ENCODE assay signal across 22 cellular contexts in genomic region chr5:53555160-53555559, GRCh38. TPM values are rescaled to one million over a fixed set of nuclear protein-coding genes. Genes with fewer than 3 reads are reported as not detected.
DNase-seq lines count a peak whose midpoint lies in the region; ATAC-seq, FAIRE-seq and TF ChIP-seq lines count a peak whose summit lies in the region.
"Had no signal": no experiment of that assay in that cellular context is flagged by ENCODE, and none has a peak within 500 bp of the region (broad histone marks: within the 10 kb centered on the region; RNA-seq: fewer than 3 reads in every experiment).

No MANE protein-coding gene starts in this region.

- no peak for TF ChIP-seq CTCF in WTC11 (IDR thresholded peaks at IDR 0.05)

- H3K4me3 ChIP-seq in ACC112 (ENCODE audit: low read depth, low read length) (no peak overlapping the region), neuron (ENCODE audit: low read length) (no peak overlapping the region)
- H3K4me3 ChIP-seq: A549, BLaER1 had no signal

- ATAC-seq in WTC11 (no peak), GM18498 (IDR thresholded peaks at IDR 0.05; ENCODE audit: unreplicated experiment) (no peak)
- ATAC-seq: A549; CD8-positive, alpha-beta T cell had no signal

- H3K4me3 Mint-ChIP-seq in WTC11 = no peak overlapping the region
- H3K4me3 Mint-ChIP-seq: CD4-positive, alpha-beta T cell; CD8-positive, alpha-beta T cell had no signal

- no peaks in the 10 kb centered on the region for H3K9me3 ChIP-seq in neuron (ENCODE audit: low read length)

- no peak overlapping the region for H3K27ac Mint-ChIP-seq in WTC11
- H3K27ac Mint-ChIP-seq: CD4-positive, alpha-beta T cell; CD8-positive, alpha-beta T cell had no signal

- CTCF ChIA-PET in WTC11 (lab: Charles Lee) = no interaction called here

- POLR2A ChIA-PET in WTC11 (lab: Charles Lee) = no interaction called here

- H3K27me3 ChIP-seq in ACC112 (ENCODE audit: insufficient read depth, low read length) (peaks cover 10% of the 10 kb centered on the region), neuron (ENCODE audit: insufficient read depth, low read length) (no peaks in the 10 kb centered on the region)
- H3K27me3 ChIP-seq: BE2C, BLaER1 had no signal

- H3K9me3 Mint-ChIP-seq in WTC11 = peaks cover 17% of the 10 kb centered on the region

- H3K4me1 Mint-ChIP-seq in WTC11 = peaks cover 9% of the 10 kb centered on the region; the same call in 1 of the 2 replicates

- H2AFZ ChIP-seq in ACC112 (ENCODE audit: low read length, unreplicated experiment) = peak overlapping the region; percentile 28
- peak overlapping the region; percentile 34 for H2AFZ ChIP-seq in neuron (ENCODE audit: low read depth, low read length)

- H3K27me3 Mint-ChIP-seq in WTC11 (ENCODE audit: low read depth) = no peaks in the 10 kb centered on the region; the same call in 1 of the 2 replicates

- peaks cover 14% of the 10 kb centered on the region for H3K36me3 Mint-ChIP-seq in WTC11
- H3K36me3 Mint-ChIP-seq: CD8-positive, alpha-beta T cell had no signal

- no peaks in the 10 kb centered on the region for H3K79me2 ChIP-seq in ACC112 (ENCODE audit: control insufficient read depth, insufficient read depth, low read length, unreplicated experiment)

- no peak overlapping the region for H3K27ac ChIP-seq in ACC112 (ENCODE audit: low read depth, low read length)
- H3K27ac ChIP-seq: 22Rv1, A549, BLaER1, C4-2B had no signal

- FAIRE-seq in frontal cortex (lab: Jason Lieb, UNC) = no peak
- FAIRE-seq: A549, D721Med, G401.6, GM12891, GM18507 had no signal

- H3K36me3 ChIP-seq in ACC112 (ENCODE audit: insufficient read depth, low read length) = no peaks in the 10 kb centered on the region
- no peaks in the 10 kb centered on the region for H3K36me3 ChIP-seq in neuron (ENCODE audit: insufficient read depth, low read length)
- H3K36me3 ChIP-seq: BE2C, BLaER1 had no signal

- no peaks in the 10 kb centered on the region for H3K4me1 ChIP-seq in ACC112 (ENCODE audit: control insufficient read depth, insufficient read depth, low read length, unreplicated experiment)
- peaks cover 4% of the 10 kb centered on the region for H3K4me1 ChIP-seq in neuron (ENCODE audit: insufficient read depth, low read length)
- H3K4me1 ChIP-seq: A549, BE2C, BLaER1 had no signal

- DNase-seq in WTC11 (ENCODE audit: low spot score) = no peak
- DNase-seq in UCSD-AML1 (lab: John Stamatoyannopoulos, UW; ENCODE audit: unreplicated experiment) = no peak
- DNase-seq in frontal cortex (ENCODE audit: low spot score in 2 of 2) = no peak
- DNase-seq: ACHN; BE2C; Caco-2; Calu3; CD4-positive, alpha-beta T cell; CD8-positive, alpha-beta T cell; DMS79 treated with DMSO at 0.1 percent for 48 hours; GF-D8 had no signal

TF ChIP-seq in WTC11, 78 proteins besides CTCF, POLR2A, EP300 and RAD21:
- TF ChIP-seq ZNF281 (CRISPR knock-in tag; IDR thresholded peaks at IDR 0.05) = no peak
- TF ChIP-seq, protein P1, sequence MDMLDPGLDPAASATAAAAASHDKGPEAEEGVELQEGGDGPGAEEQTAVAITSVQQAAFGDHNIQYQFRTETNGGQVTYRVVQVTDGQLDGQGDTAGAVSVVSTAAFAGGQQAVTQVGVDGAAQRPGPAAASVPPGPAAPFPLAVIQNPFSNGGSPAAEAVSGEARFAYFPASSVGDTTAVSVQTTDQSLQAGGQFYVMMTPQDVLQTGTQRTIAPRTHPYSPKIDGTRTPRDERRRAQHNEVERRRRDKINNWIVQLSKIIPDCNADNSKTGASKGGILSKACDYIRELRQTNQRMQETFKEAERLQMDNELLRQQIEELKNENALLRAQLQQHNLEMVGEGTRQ (CRISPR knock-in tag; IDR thresholded peaks at IDR 0.05) = 0 out of 2 replicates have a peak, but pooled peaks have one; percentile 20
- TF ChIP-seq TCF7 (CRISPR knock-in tag; IDR thresholded peaks at IDR 0.05; ENCODE audit: low read depth) = no peak
- no peak for TF ChIP-seq MLX (CRISPR knock-in tag; IDR thresholded peaks at IDR 0.05)
TF ChIP-seq in WTC11: peak in this region for 1.

RNA-seq across cellular contexts. Expression of gene NDUFS4, which starts 5.3 kb away (rescaled TPM):
- total RNA-seq in WTC11 (2021) (68.5 to 87.4 TPM (median 85.1 TPM) in 3 replicates), frontal cortex (73.4 TPM)
